13 cellular contexts compared by ENCODE assay signal in genomic region chr15:85382942-85383341, GRCh38. TPM values are rescaled to one million over a fixed set of nuclear protein-coding genes. Genes with fewer than 3 reads are reported as not detected.
A peak's percentile ranks its signal among the peaks of the same experiment; 100 is the strongest.
DNase-seq lines count a peak whose midpoint lies in the region; ATAC-seq and TF ChIP-seq lines count a peak whose summit lies in the region.
"Had no signal": no experiment of that assay in that cellular context is flagged by ENCODE, and none has a peak within 500 bp of the region (broad histone marks: within the 10 kb centered on the region; RNA-seq: fewer than 3 reads in every experiment).

No MANE protein-coding gene starts in this region.

- H3K4me1 ChIP-seq in foreskin keratinocyte (no peaks in the 10 kb centered on the region), stomach smooth muscle (ENCODE audit: control insufficient read depth, insufficient read depth, low read length) (peaks cover 12% of the 10 kb centered on the region)

- DNase-seq in activated naive CD4-positive, alpha-beta T cell treated with anti-CD3 and anti-CD28 coated beads, Interleukin-2, amount 50 U/mL, for 16 hours = no peak
- DNase-seq in T-cell (no peak), foreskin keratinocyte (no peak), NCI-H2081 (lab: John Stamatoyannopoulos, UW) (no peak), NCI-H748 treated with DMSO at 0.1 percent for 48 hours (lab: John Stamatoyannopoulos, UW) (no peak)
- DNase-seq: BE2C, cortex of kidney, H9, NCI-H510A treated with DMSO at 0.1 percent for 48 hours, retina had no signal

- no peaks in the 10 kb centered on the region for H3K27me3 ChIP-seq in foreskin keratinocyte
- no peaks in the 10 kb centered on the region for H3K27me3 ChIP-seq in stomach smooth muscle (ENCODE audit: control insufficient read depth in 1 of 2, insufficient read depth in 2 of 2, low read length in 2 of 2)
- H3K27me3 ChIP-seq: BE2C had no signal

- peaks cover 9% of the 10 kb centered on the region for H3K36me3 Mint-ChIP-seq in activated naive CD4-positive, alpha-beta T cell treated with anti-CD3 and anti-CD28 coated beads, Interleukin-2, amount 50 U/mL, for 24 hours
- H3K36me3 Mint-ChIP-seq in T-cell = peaks cover 7% of the 10 kb centered on the region

- peak overlapping the region; percentile 61 to 80 for H3K4me3 ChIP-seq in stomach smooth muscle (ENCODE audit: low read length in 2 of 2)

- H3K9me3 ChIP-seq in stomach smooth muscle (ENCODE audit: control insufficient read depth in 2 of 2, low read length in 2 of 2) = no peaks in the 10 kb centered on the region
- H3K9me3 ChIP-seq: BE2C had no signal

- H3K9me3 Mint-ChIP-seq in activated naive CD4-positive, alpha-beta T cell treated with anti-CD3 and anti-CD28 coated beads, Interleukin-2, amount 50 U/mL, for 24 hours = no peaks in the 10 kb centered on the region
- no peaks in the 10 kb centered on the region for H3K9me3 Mint-ChIP-seq in T-cell
- H3K9me3 Mint-ChIP-seq: H9 had no signal

- H3K4me3 Mint-ChIP-seq in activated naive CD4-positive, alpha-beta T cell treated with anti-CD3 and anti-CD28 coated beads, Interleukin-2, amount 50 U/mL, for 24 hours = peak overlapping the region; percentile 83
- H3K4me3 Mint-ChIP-seq in T-cell = peak overlapping the region; percentile 67 to 88 (median 83)

- no peak for ATAC-seq in T-cell (replicated peaks in 1 of 4)
- ATAC-seq in foreskin keratinocyte = no peak
- ATAC-seq in GM19397 (IDR thresholded peaks at IDR 0.05; ENCODE audit: unreplicated experiment) = no peak

- H3K9ac ChIP-seq in stomach smooth muscle (ENCODE audit: low read length in 2 of 2) = no peak overlapping the region

- H3K36me3 ChIP-seq in stomach smooth muscle (ENCODE audit: control insufficient read depth in 2 of 2, insufficient read depth in 2 of 2, low read length in 2 of 2) = peaks cover 0 to 2% of the 10 kb centered on the region in 2 donors

- TF ChIP-seq CTCF in foreskin keratinocyte (conservative IDR thresholded peaks at IDR 0.05) = no peak

- peak overlapping the region; percentile 68 for H3K27ac Mint-ChIP-seq in activated naive CD4-positive, alpha-beta T cell treated with anti-CD3 and anti-CD28 coated beads, Interleukin-2, amount 50 U/mL, for 24 hours
- peak overlapping the region; percentile 77 to 85 for H3K27ac Mint-ChIP-seq in T-cell
- H3K27ac Mint-ChIP-seq: H9 had no signal

- POLR2A ChIA-PET in T-cell (lab: Charles Lee) = no interaction called here

- CTCF ChIA-PET in T-cell (lab: Charles Lee) = interaction anchor here in 1 of 2 donors (0.9 to 2.1 kb wide), 5 partner anchors 17 to 92 kb away, joined by 3 to 5 read pairs (median 4); no protein-coding TSS in a partner anchor

- peak overlapping the region; percentile 23 for H3K27ac ChIP-seq in foreskin keratinocyte
- H3K27ac ChIP-seq in stomach smooth muscle (ENCODE audit: low read length) = no peak overlapping the region

- H3K27me3 Mint-ChIP-seq in activated naive CD4-positive, alpha-beta T cell treated with anti-CD3 and anti-CD28 coated beads, Interleukin-2, amount 50 U/mL, for 24 hours = no peaks in the 10 kb centered on the region
- no peaks in the 10 kb centered on the region for H3K27me3 Mint-ChIP-seq in T-cell

- peaks cover 57% of the 10 kb centered on the region for H3K4me1 Mint-ChIP-seq in activated naive CD4-positive, alpha-beta T cell treated with anti-CD3 and anti-CD28 coated beads, Interleukin-2, amount 50 U/mL, for 24 hours
- H3K4me1 Mint-ChIP-seq in T-cell = peaks cover 60 to 66% (median 65%) of the 10 kb centered on the region in 3 donors

RNA-seq across cellular contexts. Expression of gene AKAP13, which starts 2.5 kb away (rescaled TPM):
- total RNA-seq in T-cell (100 to 1,000 TPM; 232 to 391 (median 281) TPM), foreskin keratinocyte (29.7 and 31.9 TPM in 2 replicates)
- 7.7 and 8.5 TPM in 2 replicates for polyA plus RNA-seq in foreskin keratinocyte
